Comparison of ENCODE assay signal across 18 cellular contexts in genomic region chr12:113365639-113366395, GRCh38. TPM values are rescaled to one million over a fixed set of nuclear protein-coding genes. Genes with fewer than 3 reads are reported as not detected.
A peak's percentile ranks its signal among the peaks of the same experiment; 100 is the strongest.
DNase-seq lines count a peak whose midpoint lies in the region; ATAC-seq and TF ChIP-seq lines count a peak whose summit lies in the region.
"Had no signal": no experiment of that assay in that cellular context is flagged by ENCODE, and none has a peak within 500 bp of the region (broad histone marks: within the 10 kb centered on the region; RNA-seq: fewer than 3 reads in every experiment).

No MANE protein-coding gene starts in this region.

- TF ChIP-seq CTCF in adrenal gland (IDR thresholded peaks at IDR 0.05) (no peak), Peyer's patch (IDR thresholded peaks at IDR 0.05) (no peak)
- TF ChIP-seq CTCF in activated CD8-positive, alpha-beta T cell treated with anti-CD3 and anti-CD28 coated beads for 36 hours (IDR thresholded peaks at IDR 0.05) = no peak

- H3K36me3 Mint-ChIP-seq in T-helper 17 cell (ENCODE audit: low read depth) = peaks cover 3% of the 10 kb centered on the region
- H3K36me3 Mint-ChIP-seq in stimulated activated effector memory CD8-positive, alpha-beta T cell treated with anti-CD3 and anti-CD28 coated beads, Interleukin-12 subunit alpha, Interleukin-12 subunit beta, amount 100 ng/mL, for 72 hours = peaks cover 11% of the 10 kb centered on the region
- H3K36me3 Mint-ChIP-seq in activated CD8-positive, alpha-beta T cell treated with anti-CD3 and anti-CD28 coated beads for 36 hours (ENCODE audit: low read depth) = peaks cover 8% of the 10 kb centered on the region

- no peak for DNase-seq in T-helper 17 cell
- peak in 2 of 7 donors; percentile 23 to 32 for DNase-seq in adrenal gland
- DNase-seq in right cardiac atrium = no peak
- DNase-seq in stimulated activated effector memory CD8-positive, alpha-beta T cell treated with anti-CD3 and anti-CD28 coated beads, Interleukin-12 subunit alpha, Interleukin-12 subunit beta, amount 100 ng/mL, for 72 hours (ENCODE audit: low spot score in 2 of 2) = no peak
- no peak for DNase-seq in NCI-H2227 (lab: John Stamatoyannopoulos, UW; ENCODE audit: unreplicated experiment)
- DNase-seq in Peyer's patch = no peak
- no peak for DNase-seq in activated CD8-positive, alpha-beta T cell treated with anti-CD3 and anti-CD28 coated beads for 36 hours
- DNase-seq: BE2C; CD4-positive, alpha-beta memory T cell; DMS153; DMS79 treated with DMSO at 0.1 percent for 48 hours; EL; GM23248 had no signal

- POLR2A ChIA-PET in activated CD8-positive, alpha-beta T cell treated with anti-CD3 and anti-CD28 coated beads for 36 hours (lab: Charles Lee) = interaction anchor here (1.0 kb wide), 1 partner anchor 16 kb away, joined by 3 read pairs; no protein-coding TSS in a partner anchor

- H3K27ac ChIP-seq in adrenal gland (peak overlapping the region in 3 of 5 donors; percentile 4 to 57 (median 51)), right cardiac atrium (ENCODE audit: low read length) (peak overlapping the region; percentile 17), Peyer's patch (no peak overlapping the region)
- H3K27ac ChIP-seq: A549, C4-2B, GM23248 had no signal

- peaks cover 0 to 16% of the 10 kb centered on the region in 2 donors for H3K36me3 ChIP-seq in adrenal gland (replicated peaks in 1 of 2)
- no peaks in the 10 kb centered on the region for H3K36me3 ChIP-seq in Peyer's patch

- H3K27me3 ChIP-seq in adrenal gland = no peaks in the 10 kb centered on the region
- no peaks in the 10 kb centered on the region for H3K27me3 ChIP-seq in right cardiac atrium (ENCODE audit: control insufficient read depth, insufficient read depth)
- no peaks in the 10 kb centered on the region for H3K27me3 ChIP-seq in Peyer's patch
- H3K27me3 ChIP-seq: BE2C had no signal

- H3K4me3 Mint-ChIP-seq in T-helper 17 cell = no peak overlapping the region
- H3K4me3 Mint-ChIP-seq in stimulated activated effector memory CD8-positive, alpha-beta T cell treated with anti-CD3 and anti-CD28 coated beads, Interleukin-12 subunit alpha, Interleukin-12 subunit beta, amount 100 ng/mL, for 72 hours = no peak overlapping the region
- no peak overlapping the region for H3K4me3 Mint-ChIP-seq in activated CD8-positive, alpha-beta T cell treated with anti-CD3 and anti-CD28 coated beads for 36 hours
- H3K4me3 Mint-ChIP-seq: CD4-positive, alpha-beta memory T cell had no signal

- no peaks in the 10 kb centered on the region for H3K27me3 Mint-ChIP-seq in T-helper 17 cell
- no peaks in the 10 kb centered on the region for H3K27me3 Mint-ChIP-seq in activated CD8-positive, alpha-beta T cell treated with anti-CD3 and anti-CD28 coated beads for 36 hours
- H3K27me3 Mint-ChIP-seq: CD4-positive, alpha-beta memory T cell had no signal

- CTCF ChIA-PET in activated CD8-positive, alpha-beta T cell treated with anti-CD3 and anti-CD28 coated beads for 36 hours (lab: Charles Lee) = no interaction called here

- peaks cover 54 to 72% of the 10 kb centered on the region in 2 donors for H3K4me1 ChIP-seq in adrenal gland (replicated peaks in 1 of 2)
- peaks cover 3% of the 10 kb centered on the region for H3K4me1 ChIP-seq in right cardiac atrium (ENCODE audit: control insufficient read depth, insufficient read depth, low read length)
- no peaks in the 10 kb centered on the region for H3K4me1 ChIP-seq in Peyer's patch
- H3K4me1 ChIP-seq: A549, BE2C had no signal

- H3K27ac Mint-ChIP-seq in T-helper 17 cell = peak overlapping the region; percentile 46
- peak overlapping the region; percentile 63 for H3K27ac Mint-ChIP-seq in stimulated activated effector memory CD8-positive, alpha-beta T cell treated with anti-CD3 and anti-CD28 coated beads, Interleukin-12 subunit alpha, Interleukin-12 subunit beta, amount 100 ng/mL, for 72 hours
- H3K27ac Mint-ChIP-seq in activated CD8-positive, alpha-beta T cell treated with anti-CD3 and anti-CD28 coated beads for 36 hours = no peak overlapping the region

- peaks cover 15% of the 10 kb centered on the region for H3K4me1 Mint-ChIP-seq in T-helper 17 cell
- H3K4me1 Mint-ChIP-seq in stimulated activated effector memory CD8-positive, alpha-beta T cell treated with anti-CD3 and anti-CD28 coated beads, Interleukin-12 subunit alpha, Interleukin-12 subunit beta, amount 100 ng/mL, for 72 hours = peaks cover 17% of the 10 kb centered on the region
- peaks cover 3% of the 10 kb centered on the region for H3K4me1 Mint-ChIP-seq in activated CD8-positive, alpha-beta T cell treated with anti-CD3 and anti-CD28 coated beads for 36 hours (ENCODE audit: low read depth)

- H3K9me3 ChIP-seq in T-helper 17 cell (ENCODE audit: control insufficient read depth, low read length, poor library complexity, severe bottlenecking) (no peaks in the 10 kb centered on the region), adrenal gland (replicated peaks in 1 of 3) (no peaks in the 10 kb centered on the region), right cardiac atrium (ENCODE audit: control insufficient read depth, low read length) (no peaks in the 10 kb centered on the region), Peyer's patch (no peaks in the 10 kb centered on the region)
- H3K9me3 ChIP-seq: A549, BE2C had no signal

- no peak overlapping the region for H3K4me3 ChIP-seq in adrenal gland
- H3K4me3 ChIP-seq in right cardiac atrium (ENCODE audit: low read length) = no peak overlapping the region
- H3K4me3 ChIP-seq in Peyer's patch = no peak overlapping the region
- H3K4me3 ChIP-seq: A549, GM23248 had no signal

- ATAC-seq in T-helper 17 cell = no peak
- no peak for ATAC-seq in right cardiac atrium
- no peak for ATAC-seq in stimulated activated effector memory CD8-positive, alpha-beta T cell treated with anti-CD3 and anti-CD28 coated beads, Interleukin-12 subunit alpha, Interleukin-12 subunit beta, amount 100 ng/mL, for 72 hours
- no peak for ATAC-seq in activated CD8-positive, alpha-beta T cell treated with anti-CD3 and anti-CD28 coated beads for 36 hours
- ATAC-seq: A549, HCT116, HepG2 had no signal

- no peaks in the 10 kb centered on the region for H3K9me3 Mint-ChIP-seq in stimulated activated effector memory CD8-positive, alpha-beta T cell treated with anti-CD3 and anti-CD28 coated beads, Interleukin-12 subunit alpha, Interleukin-12 subunit beta, amount 100 ng/mL, for 72 hours
- no peaks in the 10 kb centered on the region for H3K9me3 Mint-ChIP-seq in activated CD8-positive, alpha-beta T cell treated with anti-CD3 and anti-CD28 coated beads for 36 hours

- intact Hi-C loops in adrenal gland (cut with DNase I) (loop anchor here in 1 of 2 donors (5.0 kb wide), 1 partner anchor 49 kb away; no protein-coding TSS in a partner anchor), right cardiac atrium (cut with DNase I) (no loop called here)
- intact Hi-C loops in activated CD8-positive, alpha-beta T cell treated with anti-CD3 and anti-CD28 coated beads for 36 hours (cut with micrococcal nuclease) = no loop called here

- 42 to 47% (median 44%) methylated on average over 7 of the region's 7 CpGs for WGBS in adrenal gland, 4 donors
- WGBS in right cardiac atrium = 72% methylated on average over 7 of the region's 7 CpGs

- no peak for TF ChIP-seq POLR2A in adrenal gland (IDR thresholded peaks at IDR 0.05)
- TF ChIP-seq POLR2A in Peyer's patch (IDR thresholded peaks at IDR 0.05) = no peak

RNA-seq across cellular contexts. Expression of gene PLBD2, which starts 7.4 kb away (rescaled TPM):
- 10 to 100 TPM; 14.0 to 19.0 TPM for total RNA-seq in T-helper 17 cell
- total RNA-seq in adrenal gland = 100 to 1,000 TPM; 243 to 416 (median 352) TPM
- 100 to 1,000 TPM; 128 to 467 (median 142) TPM for polyA plus RNA-seq in adrenal gland
- 10 to 100 TPM; 48.4 to 54.3 (median 51.4) TPM for total RNA-seq in right cardiac atrium
- 33.7 TPM for polyA plus RNA-seq in right cardiac atrium
- 10 to 100 TPM; 17.0 to 32.4 (median 24.1) TPM for total RNA-seq in Peyer's patch
- total RNA-seq in activated CD8-positive, alpha-beta T cell treated with anti-CD3 and anti-CD28 coated beads for 36 hours = 10 to 100 TPM; 13.5 to 13.9 TPM

RNA-seq across cellular contexts. Expression of gene SLC8B1, which starts 30.9 kb away (rescaled TPM):
- total RNA-seq in T-helper 17 cell = 10 to 100 TPM; 58.6 to 66.0 TPM
- 100 to 1,000 TPM; 125 to 286 (median 172) TPM for total RNA-seq in adrenal gland
- 100 to 1,000 TPM; 194 to 288 (median 216) TPM for polyA plus RNA-seq in adrenal gland
- 10 to 100 TPM; 11.6 to 16.0 (median 14.0) TPM for total RNA-seq in right cardiac atrium
- polyA plus RNA-seq in right cardiac atrium = 10.8 TPM
- total RNA-seq in Peyer's patch = 100 to 1,000 TPM in 2 of 4 donors, 10 to 100 TPM in 2; 49.5 to 112 (median 101) TPM
- total RNA-seq in activated CD8-positive, alpha-beta T cell treated with anti-CD3 and anti-CD28 coated beads for 36 hours = 10 to 100 TPM; 13.4 to 18.9 TPM

RNA-seq across cellular contexts. Expression of gene SDS, which starts 37.9 kb away (rescaled TPM):
- not detected for total RNA-seq in T-helper 17 cell
- 100 to 1,000 TPM in 1 of 8 donors, 1 to 10 TPM in 7; 1.8 to 188 (median 3.2) TPM for total RNA-seq in adrenal gland
- polyA plus RNA-seq in adrenal gland = 10 to 100 TPM in 1 of 3 donors, 1 to 10 TPM in 2; 5.7 to 41.2 (median 7.9) TPM
- total RNA-seq in right cardiac atrium = under 1 TPM in 3 of 4 donors, not detected in 1; 0.26 to 0.58 (median 0.34) TPM
- 0.52 TPM for polyA plus RNA-seq in right cardiac atrium
- not detected for total RNA-seq in Peyer's patch
- not detected for total RNA-seq in activated CD8-positive, alpha-beta T cell treated with anti-CD3 and anti-CD28 coated beads for 36 hours
- total RNA-seq: GM23248, HepG2 had no signal
- polyA plus RNA-seq: AG04450; CD4-positive, alpha-beta memory T cell; GM23248; HepG2 had no signal

RNA-seq across cellular contexts. Expression of gene SDSL, which starts 56.4 kb away (rescaled TPM):
- under 1 TPM in 1 of 2 donors, not detected in 1; 0.42 TPM for total RNA-seq in T-helper 17 cell
- total RNA-seq in adrenal gland = 100 to 1,000 TPM in 1 of 8 donors, 10 to 100 TPM in 7; 11.6 to 111 (median 21.4) TPM
- 10 to 100 TPM; 15.9 to 40.3 (median 23.8) TPM for polyA plus RNA-seq in adrenal gland
- 1 to 10 TPM; 4.2 to 9.5 (median 5.7) TPM for total RNA-seq in right cardiac atrium
- 8.0 TPM for polyA plus RNA-seq in right cardiac atrium
- 10 to 100 TPM in 3 of 4 donors, 1 to 10 TPM in 1; 7.5 to 21.5 (median 11.4) TPM for total RNA-seq in Peyer's patch
- total RNA-seq in activated CD8-positive, alpha-beta T cell treated with anti-CD3 and anti-CD28 coated beads for 36 hours = not detected
- polyA plus RNA-seq: CD4-positive, alpha-beta memory T cell had no signal

Comparison
In these comparisons a context has a peak if more than half of its experiments do, and no peak if none do; other contexts are left out.
1. H3K27ac ChIP-seq: peak in adrenal gland (3 of 5) and right cardiac atrium (single experiment); none in Peyer's patch (0 of 4).
2. RNA of gene PLBD2, which starts 7.4 kb away (total RNA-seq): 243 to 416 TPM in adrenal gland; 48.4 to 54.3 TPM in right cardiac atrium, 17.0 to 32.4 TPM in Peyer's patch, 14.0 to 19.0 TPM in T-helper 17 cell and 13.5 to 13.9 TPM in activated CD8-positive, alpha-beta T cell treated with anti-CD3 and anti-CD28 coated beads for 36 hours; every median in the first group is over 4 times any median in the second.